Comparison of ENCODE assay signal across 8 cellular contexts in genomic region chr3:148955544-148956346, GRCh38. TPM values are rescaled to one million over a fixed set of nuclear protein-coding genes. Genes with fewer than 3 reads are reported as not detected.
DNase-seq lines count a peak whose midpoint lies in the region; ATAC-seq and TF ChIP-seq lines count a peak whose summit lies in the region.

No MANE protein-coding gene starts in this region.

- H3K4me3 Mint-ChIP-seq in CD4-positive, alpha-beta T cell: no peak overlapping the region
- H3K4me3 Mint-ChIP-seq in T-helper 2 cell treated with Interferon-gamma antibody and Interleukin-4, amounts not matched to agents 5 μg/mL and 100 μg/mL, for 36 hours: no peak overlapping the region

- no peak overlapping the region for H3K4me3 ChIP-seq in ascending aorta
- peak overlapping the region in 1 of 4 donors; percentile 6 for H3K4me3 ChIP-seq in gastrocnemius medialis

- CTCF ChIA-PET in CD4-positive, alpha-beta T cell (lab: Charles Lee): interaction anchor here (0.7 to 2.2 kb wide), 5 partner anchors 165 to 858 kb away, joined by 3 to 8 read pairs (median 3); no protein-coding TSS in a partner anchor

- in situ Hi-C loops in gastrocnemius medialis (cut with MboI; ENCODE audit: low sequenced_read_pairs in 4 of 4): loop anchor here (5.0 to 25.0 kb wide), 7 partner anchors 69 to 532 kb away; partner anchors contain the start of gene HPS3 (in 2 of the 4)

- H3K27ac Mint-ChIP-seq in CD4-positive, alpha-beta T cell: no peak overlapping the region
- H3K27ac Mint-ChIP-seq in T-helper 2 cell treated with Interferon-gamma antibody and Interleukin-4, amounts not matched to agents 5 μg/mL and 100 μg/mL, for 36 hours: no peak overlapping the region

- peak in 1 of 2 donors; percentile 21 for TF ChIP-seq POLR2A in gastrocnemius medialis (IDR thresholded peaks at IDR 0.05)

- H3K9me3 Mint-ChIP-seq in CD4-positive, alpha-beta T cell: no peaks in the 10 kb centered on the region
- H3K9me3 Mint-ChIP-seq in T-helper 2 cell treated with Interferon-gamma antibody and Interleukin-4, amounts not matched to agents 5 μg/mL and 100 μg/mL, for 36 hours: no peaks in the 10 kb centered on the region

- POLR2A ChIA-PET in CD4-positive, alpha-beta T cell (lab: Charles Lee): interaction anchor here (0.5 kb wide), 1 partner anchor 521 kb away, joined by 3 read pairs; no protein-coding TSS in a partner anchor

- peaks cover 5 to 28% of the 10 kb centered on the region in 2 donors for H3K4me1 ChIP-seq in ascending aorta
- peaks cover 23 to 28% of the 10 kb centered on the region in 2 donors for H3K4me1 ChIP-seq in gastrocnemius medialis

- no peaks in the 10 kb centered on the region for H3K27me3 Mint-ChIP-seq in CD4-positive, alpha-beta T cell
- H3K27me3 Mint-ChIP-seq in T-helper 2 cell treated with Interferon-gamma antibody and Interleukin-4, amounts not matched to agents 5 μg/mL and 100 μg/mL, for 36 hours (ENCODE audit: low read depth): peaks cover 20% of the 10 kb centered on the region

- H3K36me3 ChIP-seq in ascending aorta: no peaks in the 10 kb centered on the region
- no peaks in the 10 kb centered on the region for H3K36me3 ChIP-seq in gastrocnemius medialis

- no peaks in the 10 kb centered on the region for H3K4me1 Mint-ChIP-seq in CD4-positive, alpha-beta T cell (ENCODE audit: low read depth)
- H3K4me1 Mint-ChIP-seq in T-helper 2 cell treated with Interferon-gamma antibody and Interleukin-4, amounts not matched to agents 5 μg/mL and 100 μg/mL, for 36 hours (ENCODE audit: low read depth): peaks cover 11% of the 10 kb centered on the region

- peak in 1 of 10 experiments; percentile 6 for DNase-seq in CD4-positive, alpha-beta T cell
- DNase-seq in H4 (ENCODE audit: low spot score): peak; percentile 82
- DNase-seq in NCI-H446 (lab: John Stamatoyannopoulos, UW): peak; percentile 46 to 76
- peak; percentile 16 to 89 for DNase-seq in ascending aorta (ENCODE audit: low spot score in 2 of 2)
- peak; percentile 50 for DNase-seq in hepatic stellate cell (ENCODE audit: low spot score)
- DNase-seq in gastrocnemius medialis: peak; percentile 39 to 63
- DNase-seq in T-helper 2 cell treated with Interferon-gamma antibody and Interleukin-4, amounts not matched to agents 5 μg/mL and 100 μg/mL, for 36 hours (ENCODE audit: low spot score): no peak

- peak; percentile 38 for TF ChIP-seq CTCF in CD4-positive, alpha-beta T cell (IDR thresholded peaks at IDR 0.05)
- TF ChIP-seq CTCF in ascending aorta (IDR thresholded peaks at IDR 0.05) (peak; percentile 52 to 66 (median 54)), gastrocnemius medialis (IDR thresholded peaks at IDR 0.05 in 4 of 5, conservative IDR thresholded peaks at IDR 0.05 in 1 of 5) (peak; percentile 31 to 67 (median 54))

- H3K27me3 ChIP-seq in CD4-positive, alpha-beta T cell (ENCODE audit: control insufficient read depth, insufficient read depth, low read length): no peaks in the 10 kb centered on the region
- no peaks in the 10 kb centered on the region for H3K27me3 ChIP-seq in ascending aorta
- H3K27me3 ChIP-seq in gastrocnemius medialis: no peaks in the 10 kb centered on the region

- H3K9me3 ChIP-seq in CD4-positive, alpha-beta T cell (ENCODE audit: control insufficient read depth, low read length): no peaks in the 10 kb centered on the region
- H3K9me3 ChIP-seq in ascending aorta: no peaks in the 10 kb centered on the region
- no peaks in the 10 kb centered on the region for H3K9me3 ChIP-seq in gastrocnemius medialis

- intact Hi-C loops in CD4-positive, alpha-beta T cell (cut with DNase I, micrococcal nuclease): loop anchor here (1.0 to 5.0 kb wide), 3 partner anchors 167 to 318 kb away; no protein-coding TSS in a partner anchor
- intact Hi-C loops in ascending aorta (cut with DNase I) (loop anchor here (1.0 to 10.0 kb wide), 8 partner anchors 35 to 519 kb away; partner anchors contain the start of genes GYG1, HPS3, TM4SF18 and TM4SF4), gastrocnemius medialis (cut with DNase I; ENCODE audit: low total_unique reads) (loop anchor here (1.0 to 10.0 kb wide), 8 partner anchors 20 to 519 kb away; partner anchors contain the start of genes GYG1, HLTF, HPS3 and TM4SF4)

- H3K36me3 Mint-ChIP-seq in CD4-positive, alpha-beta T cell (ENCODE audit: low read depth): no peaks in the 10 kb centered on the region
- H3K36me3 Mint-ChIP-seq in T-helper 2 cell treated with Interferon-gamma antibody and Interleukin-4, amounts not matched to agents 5 μg/mL and 100 μg/mL, for 36 hours (ENCODE audit: low read depth): no peaks in the 10 kb centered on the region

- H3K27ac ChIP-seq in CD4-positive, alpha-beta T cell (ENCODE audit: low read depth, low read length): no peak overlapping the region
- H3K27ac ChIP-seq in ascending aorta (peak overlapping the region; percentile 89 to 98), gastrocnemius medialis (peak overlapping the region; percentile 87 to 92 (median 89))

- no peak for ATAC-seq in CD4-positive, alpha-beta T cell (ENCODE audit: poor library complexity)
- ATAC-seq in gastrocnemius medialis: peak; percentile 90 to 93
- no peak for ATAC-seq in HG03571 (IDR thresholded peaks at IDR 0.05; ENCODE audit: unreplicated experiment)

RNA-seq across cellular contexts. Expression of gene GYG1, which starts 35.6 kb away (rescaled TPM):
- total RNA-seq in CD4-positive, alpha-beta T cell: 10 to 100 TPM; 21.0 to 22.3 TPM
- total RNA-seq in H4 (2014; rRNA removed; shearing (Covaris generic)): 34.4 and 45.7 TPM in 2 replicates
- total RNA-seq in ascending aorta: 23.9 TPM
- total RNA-seq in gastrocnemius medialis: 100 to 1,000 TPM; 298 to 526 (median 331) TPM

Comparison
In these comparisons a context has a peak if more than half of its experiments do, and no peak if none do; other contexts are left out.
1. ATAC-seq: peak in gastrocnemius medialis (2 of 2); none in CD4-positive, alpha-beta T cell (single experiment) and HG03571 (single experiment).
2. Peak in every context shown above with its lines, with median percentiles within 50 percentile points of each other: CTCF ChIP-seq.